Comparison of ENCODE assay signal across 15 cellular contexts in genomic region chr20:18007534-18008292, GRCh38. TPM values are rescaled to one million over a fixed set of nuclear protein-coding genes. Genes with fewer than 3 reads are reported as not detected.
DNase-seq lines count a peak whose midpoint lies in the region; ATAC-seq and TF ChIP-seq lines count a peak whose summit lies in the region.
"Had no signal": no experiment of that assay in that cellular context is flagged by ENCODE, and none has a peak within 500 bp of the region (broad histone marks: within the 10 kb centered on the region; RNA-seq: fewer than 3 reads in every experiment).

No MANE protein-coding gene starts in this region.

- H3K4me1 ChIP-seq in esophagus muscularis mucosa (peaks cover 8 to 50% (median 48%) of the 10 kb centered on the region in 4 donors), spleen (peaks cover 3 to 34% (median 16%) of the 10 kb centered on the region in 6 donors)

- H3K36me3 ChIP-seq in esophagus muscularis mucosa (no peaks in the 10 kb centered on the region), spleen (no peaks in the 10 kb centered on the region)

- H3K9me3 ChIP-seq in T-helper 17 cell (ENCODE audit: control insufficient read depth, low read length, poor library complexity, severe bottlenecking) (no peaks in the 10 kb centered on the region), esophagus muscularis mucosa (no peaks in the 10 kb centered on the region), spleen (no peaks in the 10 kb centered on the region)

- H3K27ac ChIP-seq in esophagus muscularis mucosa (replicated peaks in 1 of 4), result peak overlapping the region; percentile 75 to 86 (median 83)
- H3K27ac ChIP-seq in spleen, result no peak overlapping the region

- WGBS in esophagus muscularis mucosa, result 61% methylated on average over 19 of the region's 19 CpGs
- 76 to 84% (median 79%) methylated on average over 15 to 19 of the region's 19 CpGs for WGBS in spleen, 5 donors

- no peak for DNase-seq in T-helper 17 cell
- no peak for DNase-seq in esophagus muscularis mucosa (ENCODE audit: extremely low spot score)
- DNase-seq in mesothelial cell of epicardium (ENCODE audit: low spot score in 2 of 2, unreplicated experiment in 2 of 2), result no peak
- peak; percentile 70 for DNase-seq in spleen
- DNase-seq in erythroblast (lab: John Stamatoyannopoulos, UW), result no peak
- no peak for DNase-seq in NCI-H1048 (lab: John Stamatoyannopoulos, UW)
- DNase-seq in HK-2 (ENCODE audit: unreplicated experiment), result no peak
- DNase-seq: activated naive CD4-positive, alpha-beta T cell treated with anti-CD3 and anti-CD28 coated beads, Interleukin-2, amount 50 U/mL, for 16 hours; CD4-positive, CD25-positive, alpha-beta regulatory T cell; NCI-H2171 treated with DMSO at 0.1 percent for 48 hours had no signal

- H3K36me3 Mint-ChIP-seq in T-helper 17 cell (ENCODE audit: low read depth), result peaks cover 2% of the 10 kb centered on the region
- peaks cover 7% of the 10 kb centered on the region for H3K36me3 Mint-ChIP-seq in mesothelial cell of epicardium
- H3K36me3 Mint-ChIP-seq: CD4-positive, CD25-positive, alpha-beta regulatory T cell; stimulated activated memory B cell treated with anti-CD40 and anti-IgM and Interleukin-4, amounts not matched to agents 10 μg/mL and 1 μg/mL and 100 μg/mL, for 72 hours had no signal

- ATAC-seq in T-helper 17 cell, result no peak
- ATAC-seq in HG02938 (IDR thresholded peaks at IDR 0.05; ENCODE audit: unreplicated experiment), result no peak
- ATAC-seq: stimulated activated memory B cell treated with anti-CD40 and anti-IgM and Interleukin-4, amounts not matched to agents 10 μg/mL and 1 μg/mL and 100 μg/mL, for 72 hours had no signal

- peak overlapping the region; percentile 39 for H3K27ac Mint-ChIP-seq in T-helper 17 cell
- peak overlapping the region; percentile 16 for H3K27ac Mint-ChIP-seq in mesothelial cell of epicardium
- H3K27ac Mint-ChIP-seq: CD4-positive, CD25-positive, alpha-beta regulatory T cell; stimulated activated memory B cell treated with anti-CD40 and anti-IgM and Interleukin-4, amounts not matched to agents 10 μg/mL and 1 μg/mL and 100 μg/mL, for 72 hours had no signal

- H3K27me3 ChIP-seq in esophagus muscularis mucosa, result no peaks in the 10 kb centered on the region
- no peaks in the 10 kb centered on the region for H3K27me3 ChIP-seq in spleen (replicated peaks in 1 of 7)

- H3K27me3 Mint-ChIP-seq in T-helper 17 cell (peaks cover 5% of the 10 kb centered on the region), mesothelial cell of epicardium (ENCODE audit: low read depth) (no peaks in the 10 kb centered on the region)

- H3K4me3 Mint-ChIP-seq in T-helper 17 cell (no peak overlapping the region), mesothelial cell of epicardium (no peak overlapping the region)
- H3K4me3 Mint-ChIP-seq: CD4-positive, CD25-positive, alpha-beta regulatory T cell; stimulated activated memory B cell treated with anti-CD40 and anti-IgM and Interleukin-4, amounts not matched to agents 10 μg/mL and 1 μg/mL and 100 μg/mL, for 72 hours had no signal

- no peak for TF ChIP-seq EP300 in esophagus muscularis mucosa (IDR thresholded peaks at IDR 0.05)

- H3K9me3 Mint-ChIP-seq in mesothelial cell of epicardium, result no peaks in the 10 kb centered on the region
- H3K9me3 Mint-ChIP-seq: CD4-positive, CD25-positive, alpha-beta regulatory T cell; stimulated activated memory B cell treated with anti-CD40 and anti-IgM and Interleukin-4, amounts not matched to agents 10 μg/mL and 1 μg/mL and 100 μg/mL, for 72 hours had no signal

- TF ChIP-seq CTCF in esophagus muscularis mucosa (IDR thresholded peaks at IDR 0.05) (no peak), mesothelial cell of epicardium (IDR thresholded peaks at IDR 0.05; ENCODE audit: unreplicated experiment) (no peak), spleen (IDR thresholded peaks at IDR 0.05 in 8 of 11, conservative IDR thresholded peaks at IDR 0.05 in 3 of 11) (no peak)

- intact Hi-C loops in esophagus muscularis mucosa (cut with DNase I) (no loop called here), spleen (cut with DNase I; ENCODE audit: low total_unique reads) (no loop called here)

- TF ChIP-seq POLR2A in esophagus muscularis mucosa (IDR thresholded peaks at IDR 0.05; ENCODE audit: low read depth), result no peak
- TF ChIP-seq POLR2A in spleen (IDR thresholded peaks at IDR 0.05), result no peak
- TF ChIP-seq POLR2A in erythroblast (IDR thresholded peaks at IDR 0.05; ENCODE audit: low read length), result no peak

- H3K4me1 Mint-ChIP-seq in T-helper 17 cell (peaks cover 4% of the 10 kb centered on the region), mesothelial cell of epicardium (peaks cover 21% of the 10 kb centered on the region)
- H3K4me1 Mint-ChIP-seq: CD4-positive, CD25-positive, alpha-beta regulatory T cell had no signal

- H3K4me3 ChIP-seq in esophagus muscularis mucosa (no peak overlapping the region), spleen (no peak overlapping the region)

RNA-seq across cellular contexts. Expression of gene MGME1, which starts 38.9 kb away (rescaled TPM):
- total RNA-seq in T-helper 17 cell, result 10 to 100 TPM; 10.6 to 10.9 TPM
- 1 to 10 TPM; 5.2 to 6.5 (median 6.0) TPM for total RNA-seq in esophagus muscularis mucosa
- total RNA-seq in mesothelial cell of epicardium, result 25.0 to 26.7 TPM (median 25.7 TPM) in 3 replicates
- 10 to 100 TPM; 20.9 to 33.4 (median 28.4) TPM for total RNA-seq in spleen
- polyA plus RNA-seq in spleen, result 10 to 100 TPM; 22.5 to 33.1 (median 26.2) TPM

RNA-seq across cellular contexts. Expression of gene SNX5, which starts 39.1 kb away (rescaled TPM):
- total RNA-seq in T-helper 17 cell (10 to 100 TPM; 63.8 to 71.5 TPM), esophagus muscularis mucosa (10 to 100 TPM; 58.3 to 67.3 (median 63.9) TPM), mesothelial cell of epicardium (130 to 134 TPM (median 133 TPM) in 3 replicates), spleen (100 to 1,000 TPM; 126 to 261 (median 192) TPM)
- polyA plus RNA-seq in spleen, result 100 to 1,000 TPM; 151 to 181 (median 159) TPM

RNA-seq across cellular contexts. Expression of gene OVOL2, which starts 50.0 kb away (rescaled TPM):
- not detected for total RNA-seq in T-helper 17 cell
- not detected for total RNA-seq in esophagus muscularis mucosa
- total RNA-seq in mesothelial cell of epicardium, result 7.3 to 8.6 TPM (median 8.5 TPM) in 3 replicates
- not detected for total RNA-seq in spleen
- polyA plus RNA-seq in spleen, result not detected
- total RNA-seq: CD4-positive, CD25-positive, alpha-beta regulatory T cell; mesenteric fat pad; pulmonary artery endothelial cell; SK-MEL-5 had no signal
- polyA plus RNA-seq: CD4-positive, CD25-positive, alpha-beta regulatory T cell had no signal

Comparison
In these comparisons a context has a peak if more than half of its experiments do, and no peak if none do; other contexts are left out.
1. H3K27ac ChIP-seq: peak in esophagus muscularis mucosa (4 of 4); none in spleen (0 of 8).